ENCODE assay signal across 27 cellular contexts in genomic region chr2:28835787-28836186, GRCh38.
"Had no signal": no experiment of that assay in that cellular context is flagged by ENCODE, and none has a peak within 500 bp of the region (broad histone marks: within the 10 kb centered on the region; RNA-seq: fewer than 3 reads in every experiment).

No MANE protein-coding gene starts in this region.

- H3K27ac Mint-ChIP-seq: activated CD4-positive, alpha-beta T cell treated with anti-CD3 and anti-CD28 coated beads, Interleukin-2, amount 10 ng/mL, durations not matched to agents 24 days and 14 days; activated CD8-positive, alpha-beta memory T cell treated with anti-CD3 and anti-CD28 coated beads, Interleukin-2, amount 10 ng/mL, durations not matched to agents 7 days and 5 days; activated naive CD4-positive, alpha-beta T cell treated with anti-CD3 and anti-CD28 coated beads, Interleukin-2, amount 50 U/mL, for 72 hours; activated naive CD8-positive, alpha-beta T cell treated with anti-CD3 and anti-CD28 coated beads, Interleukin-2, amount 50 U/mL, for 24 hours; T-helper 1 cell treated with Interleukin-12 subunit alpha and Interleukin-12 subunit beta and Interleukin-4 antibody, amounts not matched to agents 30 μg/mL and 1 μg/mL, for 36 hours; WTC11 had no signal

- H3K36me3 ChIP-seq: Peyer's patch had no signal

- H3K4me3 Mint-ChIP-seq: activated CD4-positive, alpha-beta T cell treated with anti-CD3 and anti-CD28 coated beads, Interleukin-2, amount 10 ng/mL, durations not matched to agents 24 days and 14 days; activated CD8-positive, alpha-beta memory T cell treated with anti-CD3 and anti-CD28 coated beads, Interleukin-2, amount 10 ng/mL, durations not matched to agents 7 days and 5 days; activated naive CD8-positive, alpha-beta T cell treated with anti-CD3 and anti-CD28 coated beads, Interleukin-2, amount 50 U/mL, for 24 hours; activated T-cell treated with anti-CD3 and anti-CD28 coated beads, Interleukin-2, amount 50 U/mL, for 4 hours; central memory CD8-positive, alpha-beta T cell; T-helper 1 cell treated with Interleukin-12 subunit alpha and Interleukin-12 subunit beta and Interleukin-4 antibody, amounts not matched to agents 30 μg/mL and 1 μg/mL, for 36 hours; WTC11 had no signal

- H3K9me3 Mint-ChIP-seq: activated CD4-positive, alpha-beta T cell treated with anti-CD3 and anti-CD28 coated beads, Interleukin-2, amount 10 ng/mL, durations not matched to agents 24 days and 14 days; activated naive CD4-positive, alpha-beta T cell treated with anti-CD3 and anti-CD28 coated beads, Interleukin-2, amount 50 U/mL, for 72 hours; activated naive CD8-positive, alpha-beta T cell treated with anti-CD3 and anti-CD28 coated beads, Interleukin-2, amount 50 U/mL, for 24 hours; activated T-cell treated with anti-CD3 and anti-CD28 coated beads, Interleukin-2, amount 50 U/mL, for 4 hours; central memory CD8-positive, alpha-beta T cell; T-helper 1 cell treated with Interleukin-12 subunit alpha and Interleukin-12 subunit beta and Interleukin-4 antibody, amounts not matched to agents 30 μg/mL and 1 μg/mL, for 36 hours had no signal

- DNase-seq: activated CD4-positive, alpha-beta T cell treated with anti-CD3 and anti-CD28 coated beads, Interleukin-2, amount 10 ng/mL, durations not matched to agents 24 days and 14 days; activated CD4-positive, alpha-beta T cell treated with anti-CD3 and anti-CD28 coated beads, Interleukin-2, amount 50 U/mL, for 48 hours; activated CD4-positive, CD25-positive, alpha-beta regulatory T cell treated with anti-CD3 and anti-CD28 coated beads, Interleukin-2, amount 50 U/mL, for 72 hours; activated CD8-positive, alpha-beta memory T cell treated with anti-CD3 and anti-CD28 coated beads, Interleukin-2, amount 10 ng/mL, durations not matched to agents 7 days and 5 days; activated effector memory CD4-positive, alpha-beta T cell treated with anti-CD3 and anti-CD28 coated beads, Interleukin-2, amount 50 U/mL, for 16 hours; activated naive CD4-positive, alpha-beta T cell treated with Interleukin-2 at 50 U/mL for 16 hours; activated naive CD8-positive, alpha-beta T cell treated with anti-CD3 and anti-CD28 coated beads, Interleukin-2, amount 50 U/mL, for 24 hours; activated T-cell treated with anti-CD3 and anti-CD28 coated beads, Interleukin-2, amount 50 U/mL, for 4 hours; amygdala; Kasumi-1; KBM-7; NCI-H1092 treated with DMSO at 0.1 percent for 48 hours; NCI-H1436; NCI-H1694 treated with DMSO at 0.1 percent for 48 hours; NCI-H2029 treated with DMSO at 0.1 percent for 48 hours; NCI-H345; NCI-H510A; NCI-H526 treated with DMSO at 0.1 percent for 48 hours; NCI-H82; NK-92 treated with Interleukin-12 subunit alpha and Interleukin-12 subunit beta, amount 100 ng/mL, for 24 hours; OCI-M1; Peyer's patch; SHP77 treated with DMSO at 0.1 percent for 48 hours had no signal

- H3K4me1 ChIP-seq: Peyer's patch had no signal

- H3K9me3 ChIP-seq: Peyer's patch had no signal

- ATAC-seq: activated CD8-positive, alpha-beta memory T cell treated with anti-CD3 and anti-CD28 coated beads, Interleukin-2, amount 10 ng/mL, durations not matched to agents 7 days and 5 days; activated naive CD4-positive, alpha-beta T cell treated with anti-CD3 and anti-CD28 coated beads, Interleukin-2, amount 50 U/mL, for 72 hours; activated naive CD8-positive, alpha-beta T cell treated with anti-CD3 and anti-CD28 coated beads, Interleukin-2, amount 50 U/mL, for 24 hours; activated T-cell treated with anti-CD3 and anti-CD28 coated beads, Interleukin-2, amount 50 U/mL, for 4 hours; WTC11 had no signal

- H3K27ac ChIP-seq: Peyer's patch had no signal

- H3K36me3 Mint-ChIP-seq: activated CD8-positive, alpha-beta memory T cell treated with anti-CD3 and anti-CD28 coated beads, Interleukin-2, amount 10 ng/mL, durations not matched to agents 7 days and 5 days; activated naive CD4-positive, alpha-beta T cell treated with anti-CD3 and anti-CD28 coated beads, Interleukin-2, amount 50 U/mL, for 72 hours; WTC11 had no signal

- H3K4me1 Mint-ChIP-seq: activated CD4-positive, alpha-beta T cell treated with anti-CD3 and anti-CD28 coated beads, Interleukin-2, amount 10 ng/mL, durations not matched to agents 24 days and 14 days; activated CD8-positive, alpha-beta memory T cell treated with anti-CD3 and anti-CD28 coated beads, Interleukin-2, amount 10 ng/mL, durations not matched to agents 7 days and 5 days; activated naive CD8-positive, alpha-beta T cell treated with anti-CD3 and anti-CD28 coated beads, Interleukin-2, amount 50 U/mL, for 24 hours; central memory CD8-positive, alpha-beta T cell; WTC11 had no signal

- H3K4me3 ChIP-seq: Peyer's patch had no signal

- H3K27me3 Mint-ChIP-seq: activated naive CD8-positive, alpha-beta T cell treated with anti-CD3 and anti-CD28 coated beads, Interleukin-2, amount 50 U/mL, for 24 hours; central memory CD8-positive, alpha-beta T cell had no signal

- H3K27me3 ChIP-seq: Peyer's patch had no signal
